9 cellular contexts compared by ENCODE assay signal in the genomic region with DNA sequence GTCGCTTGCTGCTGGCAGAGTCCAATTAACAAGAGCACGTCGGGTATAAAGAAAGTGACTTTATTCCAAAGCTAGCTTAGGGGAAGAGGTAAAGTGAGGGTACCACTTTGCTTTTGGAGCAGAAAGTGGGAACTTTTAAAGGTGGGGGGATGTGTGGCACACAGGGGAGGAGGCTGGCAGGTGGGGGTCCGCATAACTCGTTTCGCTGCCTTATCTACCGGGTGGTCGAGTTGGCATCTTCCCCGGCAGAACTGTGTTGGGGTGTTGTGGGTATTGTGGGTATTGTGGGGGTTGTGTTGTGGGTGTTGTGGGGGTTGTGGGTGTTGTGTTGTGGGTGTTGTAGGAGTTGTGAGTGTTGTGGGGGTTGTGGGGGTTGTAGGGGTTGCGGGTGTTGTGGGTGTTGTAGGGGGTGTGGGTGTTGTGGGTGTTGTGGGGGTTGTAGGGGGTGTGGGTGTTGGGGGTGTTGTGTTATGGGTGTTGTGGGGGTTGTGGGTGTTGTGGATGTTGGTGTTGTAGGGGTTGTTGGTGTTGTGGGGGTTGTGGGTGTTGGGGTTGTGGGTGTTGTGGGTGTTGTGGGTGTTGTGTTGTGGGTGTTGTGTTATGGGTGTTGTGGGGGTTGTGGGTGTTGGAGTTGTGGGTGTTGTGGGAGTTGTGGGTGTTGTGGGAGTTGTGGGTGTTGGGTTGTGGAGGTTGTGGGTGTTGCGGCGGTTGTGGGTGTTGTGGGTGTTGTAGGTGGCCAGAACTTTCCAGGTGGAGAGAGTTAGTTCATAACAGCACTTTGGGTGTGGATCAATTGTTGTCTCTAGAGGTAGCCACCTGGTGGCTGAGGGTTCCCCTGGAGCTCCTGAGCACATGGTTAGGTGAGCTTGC. TPM values are rescaled to one million over a fixed set of nuclear protein-coding genes. Genes with fewer than 3 reads are reported as not detected.
DNase-seq lines count a peak whose midpoint lies in the region; TF ChIP-seq lines count a peak whose summit lies in the region.
"Had no signal": no experiment of that assay in that cellular context is flagged by ENCODE, and none has a peak within 500 bp of the region (broad histone marks: within the 10 kb centered on the region; RNA-seq: fewer than 3 reads in every experiment).

No MANE protein-coding gene starts in this region.

- H3K27me3 ChIP-seq in OCI-LY3 (ENCODE audit: low read depth, low read length), result no peaks in the 10 kb centered on the region
- no peaks in the 10 kb centered on the region for H3K27me3 ChIP-seq in osteoblast (ENCODE audit: insufficient read depth, low read length)
- H3K27me3 ChIP-seq in esophagus muscularis mucosa, result no peaks in the 10 kb centered on the region

- H3K4me1 ChIP-seq in OCI-LY3 (ENCODE audit: low read length) (peaks cover 23% of the 10 kb centered on the region), osteoblast (ENCODE audit: insufficient read depth, low read length) (peaks cover 6% of the 10 kb centered on the region), esophagus muscularis mucosa (peaks cover 48 to 57% (median 50%) of the 10 kb centered on the region in 4 donors)

- peak overlapping the region; percentile 87 for H3K4me3 ChIP-seq in GM08714 (ENCODE audit: low read length)
- H3K4me3 ChIP-seq in OCI-LY3 (ENCODE audit: low read length), result peak overlapping the region; percentile 82
- H3K4me3 ChIP-seq in osteoblast (ENCODE audit: insufficient read depth, low read length), result peak overlapping the region; percentile 70
- H3K4me3 ChIP-seq in esophagus muscularis mucosa, result peak overlapping the region in 2 of 4 donors; percentile 29 to 47

- intact Hi-C loops in esophagus muscularis mucosa (cut with DNase I), result no loop called here

- peaks cover 10% of the 10 kb centered on the region for H3K9me3 Mint-ChIP-seq in activated naive CD8-positive, alpha-beta T cell treated with anti-CD3 and anti-CD28 coated beads for 36 hours

- H3K4me2 ChIP-seq in OCI-LY3 (ENCODE audit: low read length) (peak overlapping the region; percentile 99), osteoblast (ENCODE audit: insufficient read depth, low read length) (peak overlapping the region; percentile 85)

- H4K20me1 ChIP-seq in OCI-LY3 (ENCODE audit: insufficient read depth, low read length) (peaks cover 49% of the 10 kb centered on the region), osteoblast (ENCODE audit: insufficient read depth, low read length) (peaks cover 67% of the 10 kb centered on the region)

- H3K27ac ChIP-seq in OCI-LY3 (ENCODE audit: low read length) (no peak overlapping the region), osteoblast (ENCODE audit: low read depth, low read length) (no peak overlapping the region), esophagus muscularis mucosa (replicated peaks in 1 of 4) (no peak overlapping the region)

- TF ChIP-seq POLR2A in esophagus muscularis mucosa (IDR thresholded peaks at IDR 0.05; ENCODE audit: low read depth), result no peak

- H3K4me1 Mint-ChIP-seq in activated naive CD8-positive, alpha-beta T cell treated with anti-CD3 and anti-CD28 coated beads for 36 hours, result peaks cover 60% of the 10 kb centered on the region

- peaks cover 11% of the 10 kb centered on the region for H3K36me3 ChIP-seq in OCI-LY3 (replicated peaks; ENCODE audit: low read depth, low read length)
- peaks cover 2% of the 10 kb centered on the region for H3K36me3 ChIP-seq in osteoblast (ENCODE audit: insufficient read depth, low read length)
- H3K36me3 ChIP-seq in esophagus muscularis mucosa, result no peaks in the 10 kb centered on the region

- peak overlapping the region; percentile 94 for H3K27ac Mint-ChIP-seq in activated naive CD8-positive, alpha-beta T cell treated with anti-CD3 and anti-CD28 coated beads for 36 hours

- H3K9ac ChIP-seq in OCI-LY3 (ENCODE audit: low read length), result no peak overlapping the region

- H3K4me3 Mint-ChIP-seq in activated naive CD8-positive, alpha-beta T cell treated with anti-CD3 and anti-CD28 coated beads for 36 hours, result peak overlapping the region; percentile 85

- no peak for TF ChIP-seq CTCF in OCI-LY3 (IDR thresholded peaks at IDR 0.05; ENCODE audit: low read depth, low read length)
- no peak for TF ChIP-seq CTCF in osteoblast (IDR thresholded peaks at IDR 0.05; ENCODE audit: extremely low read depth, low read depth, low read length)
- TF ChIP-seq CTCF in esophagus muscularis mucosa (IDR thresholded peaks at IDR 0.05), result no peak

- H3K9me3 ChIP-seq in OCI-LY3 (ENCODE audit: insufficient read depth, low read length), result no peaks in the 10 kb centered on the region
- peaks cover 2% of the 10 kb centered on the region for H3K9me3 ChIP-seq in osteoblast (ENCODE audit: low read depth, low read length)
- H3K9me3 ChIP-seq in esophagus muscularis mucosa, result peaks cover 0 to 6% (median 5%) of the 10 kb centered on the region in 4 donors

- H3K27me3 Mint-ChIP-seq in activated naive CD8-positive, alpha-beta T cell treated with anti-CD3 and anti-CD28 coated beads for 36 hours, result peaks cover 11% of the 10 kb centered on the region

- DNase-seq in activated naive CD8-positive, alpha-beta T cell treated with anti-CD3 and anti-CD28 coated beads for 36 hours, result peak; percentile 32
- DNase-seq in osteoblast (ENCODE audit: insufficient read length, low spot score, missing footprints), result peak; percentile 59
- no peak for DNase-seq in NCI-H748 treated with DMSO at 0.1 percent for 48 hours (lab: John Stamatoyannopoulos, UW)
- no peak for DNase-seq in NCI-H524 treated with DMSO at 0.1 percent for 48 hours (lab: John Stamatoyannopoulos, UW)
- no peak for DNase-seq in esophagus muscularis mucosa (ENCODE audit: extremely low spot score)
- DNase-seq in AML-193 (lab: John Stamatoyannopoulos, UW), result no peak
- DNase-seq: NCI-H1930 had no signal

- peaks cover 89% of the 10 kb centered on the region for H3K79me2 ChIP-seq in OCI-LY3 (ENCODE audit: low read length)
- H3K79me2 ChIP-seq in osteoblast (ENCODE audit: insufficient read depth, low read length), result peaks cover 75% of the 10 kb centered on the region

- peaks cover 48% of the 10 kb centered on the region for H3K36me3 Mint-ChIP-seq in activated naive CD8-positive, alpha-beta T cell treated with anti-CD3 and anti-CD28 coated beads for 36 hours

- TF ChIP-seq EP300 in esophagus muscularis mucosa (IDR thresholded peaks at IDR 0.05), result no peak

- 81% methylated on average over 12 of the region's 12 CpGs for WGBS in esophagus muscularis mucosa

- H2AFZ ChIP-seq in OCI-LY3 (ENCODE audit: low read depth, low read length) (no peak overlapping the region), osteoblast (ENCODE audit: low read length) (no peak overlapping the region)

RNA-seq across cellular contexts. Expression of gene AGPAT3, which starts 52.7 kb away (rescaled TPM):
- total RNA-seq in activated naive CD8-positive, alpha-beta T cell treated with anti-CD3 and anti-CD28 coated beads for 36 hours, result 10 to 100 TPM; 61.2 to 66.0 TPM
- total RNA-seq in osteoblast (37.4 and 47.4 TPM in 2 replicates), esophagus muscularis mucosa (10 to 100 TPM; 28.0 to 36.5 (median 32.2) TPM)

Comparison
In these comparisons a context has a peak if more than half of its experiments do, and no peak if none do; other contexts are left out.
1. DNase-seq: peak in activated naive CD8-positive, alpha-beta T cell treated with anti-CD3 and anti-CD28 coated beads for 36 hours (single experiment) and osteoblast (single experiment); none in NCI-H748 treated with DMSO at 0.1 percent for 48 hours (single experiment), NCI-H524 treated with DMSO at 0.1 percent for 48 hours (single experiment), esophagus muscularis mucosa (single experiment) and AML-193 (0 of 2).